23 cellular contexts compared by ENCODE assay signal in the genomic region with DNA sequence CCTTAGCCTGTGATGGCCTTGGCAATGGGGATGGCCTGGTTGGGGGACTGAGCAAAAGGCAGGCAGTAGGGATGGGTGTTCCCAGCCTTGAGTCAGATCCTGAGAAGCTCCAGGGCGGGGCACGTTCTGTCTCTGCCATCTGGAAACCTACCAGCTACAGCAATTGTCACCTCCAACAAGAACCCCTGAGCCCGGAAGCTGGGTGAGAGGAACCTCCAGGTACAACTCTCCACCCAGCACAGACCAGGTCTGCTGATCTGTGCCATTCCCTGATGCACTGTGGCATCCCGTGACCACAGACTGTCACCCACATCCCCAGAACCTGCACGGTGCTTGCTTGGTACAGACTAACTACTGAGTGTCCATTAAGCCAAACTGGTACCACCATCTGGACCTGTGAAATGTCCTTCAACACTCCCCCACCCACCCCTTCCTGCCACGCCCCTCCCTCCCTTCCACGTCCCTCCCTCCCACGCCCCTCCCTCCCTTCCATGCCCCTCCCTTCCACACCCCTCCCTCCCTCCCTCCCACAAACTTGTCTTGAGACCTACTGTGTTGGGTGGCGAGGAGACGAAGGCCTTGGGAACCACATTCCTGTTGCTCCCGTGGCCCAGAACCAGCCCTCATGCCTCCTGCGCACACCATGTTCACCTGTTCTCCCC. TPM values are rescaled to one million over a fixed set of nuclear protein-coding genes. Genes with fewer than 3 reads are reported as not detected.
DNase-seq lines count a peak whose midpoint lies in the region; ATAC-seq and TF ChIP-seq lines count a peak whose summit lies in the region.
"Had no signal": no experiment of that assay in that cellular context is flagged by ENCODE, and none has a peak within 500 bp of the region (broad histone marks: within the 10 kb centered on the region; RNA-seq: fewer than 3 reads in every experiment).

No MANE protein-coding gene starts in this region.

- WGBS in endodermal cell (ENCODE audit: insufficient coverage in 1 of 2, insufficient read length in 1 of 2), 2 experiments = 89 to 90% methylated on average over 9 of the region's 12 CpGs
- WGBS in neuronal stem cell (ENCODE audit: extremely low coverage in 2 of 2, insufficient read length in 2 of 2, insufficient replicate concordance in 1 of 2), 2 donors = no CpG with 5 or more reads among the region's 12 CpGs

- no peak overlapping the region for H3K18ac ChIP-seq in neuronal stem cell (ENCODE audit: low read length)

- H3K4me1 Mint-ChIP-seq in endodermal cell = peaks cover 5% of the 10 kb centered on the region
- H3K4me1 Mint-ChIP-seq: H9 had no signal

- H4K91ac ChIP-seq in neuronal stem cell (ENCODE audit: low read depth, low read length, poor library complexity) = no peak overlapping the region

- H3K9me3 ChIP-seq in endodermal cell (ENCODE audit: control insufficient read depth, low read length) (no peaks in the 10 kb centered on the region), neuronal stem cell (replicated peaks in 1 of 2; ENCODE audit: control insufficient read depth in 2 of 2, insufficient read depth in 1 of 2, low read depth in 1 of 2, low read length in 2 of 2) (peaks cover 0 to 2% of the 10 kb centered on the region in 2 donors)

- H3K4ac ChIP-seq in neuronal stem cell (ENCODE audit: low read length) = no peak overlapping the region

- H3K9me3 Mint-ChIP-seq in endodermal cell = no peaks in the 10 kb centered on the region
- H3K9me3 Mint-ChIP-seq: CD4-positive, alpha-beta memory T cell; H9; T-cell had no signal

- ATAC-seq in activated CD4-positive, CD25-positive, alpha-beta regulatory T cell treated with anti-CD3 and anti-CD28 coated beads, Interleukin-2, amount 50 U/mL, for 24 hours = no peak
- ATAC-seq in GM18502 (IDR thresholded peaks at IDR 0.05; ENCODE audit: poor library complexity, unreplicated experiment) = no peak
- ATAC-seq: T-cell had no signal

- H3K9ac ChIP-seq in endodermal cell (ENCODE audit: extremely low read depth, low read length, poor library complexity, severe bottlenecking) (no peak overlapping the region), neuronal stem cell (ENCODE audit: low read depth, low read length, poor library complexity) (peak overlapping the region; percentile 32)
- H3K9ac ChIP-seq: KMS-11 had no signal

- H3K23ac ChIP-seq in neuronal stem cell (ENCODE audit: low read depth, low read length, poor library complexity) = peak overlapping the region; percentile 80

- no peak overlapping the region for H3K4me3 Mint-ChIP-seq in endodermal cell
- H3K4me3 Mint-ChIP-seq: CD4-positive, alpha-beta memory T cell; H9; T-cell had no signal

- H3K27me3 Mint-ChIP-seq in endodermal cell (ENCODE audit: insufficient read depth) = no peaks in the 10 kb centered on the region
- H3K27me3 Mint-ChIP-seq: CD4-positive, alpha-beta memory T cell; T-cell had no signal

- no peak overlapping the region for H2BK12ac ChIP-seq in neuronal stem cell (ENCODE audit: low read length)

- no peak overlapping the region for H4K8ac ChIP-seq in neuronal stem cell (ENCODE audit: low read depth, low read length)

- H3K27ac ChIP-seq in endodermal cell (ENCODE audit: low read depth, low read length) = no peak overlapping the region
- H3K27ac ChIP-seq in neuronal stem cell (replicated peaks; ENCODE audit: low read length) = no peak overlapping the region
- H3K27ac ChIP-seq: hepatocyte, KMS-11 had no signal

- peak overlapping the region; percentile 68 for H2AK5ac ChIP-seq in neuronal stem cell (ENCODE audit: low read depth, low read length)

- no peak overlapping the region for H3K27ac Mint-ChIP-seq in endodermal cell
- H3K27ac Mint-ChIP-seq: T-cell had no signal

- H2AFZ ChIP-seq in neuronal stem cell (ENCODE audit: low read length) = no peak overlapping the region
- H2AFZ ChIP-seq: hepatocyte had no signal

- no peak for TF ChIP-seq CTCF in endodermal cell (conservative IDR thresholded peaks at IDR 0.05)

- no peaks in the 10 kb centered on the region for H3K36me3 Mint-ChIP-seq in endodermal cell (ENCODE audit: low read depth)
- H3K36me3 Mint-ChIP-seq: CD4-positive, alpha-beta memory T cell; T-cell had no signal

- H3K79me1 ChIP-seq in neuronal stem cell (ENCODE audit: low read depth, low read length) = no peaks in the 10 kb centered on the region

- H3K36me3 ChIP-seq in endodermal cell (ENCODE audit: control insufficient read depth, insufficient read depth, low read length) (no peaks in the 10 kb centered on the region), neuronal stem cell (replicated peaks in 1 of 2; ENCODE audit: control insufficient read depth in 2 of 2, insufficient read depth in 2 of 2, low read length in 2 of 2) (no peaks in the 10 kb centered on the region)

- H3K27me3 ChIP-seq in endodermal cell (ENCODE audit: control insufficient read depth, insufficient read depth, low read length, poor library complexity, severe bottlenecking) (no peaks in the 10 kb centered on the region), neuronal stem cell (ENCODE audit: control insufficient read depth in 3 of 3, insufficient read depth in 3 of 3, low read depth in 1 of 3, low read length in 3 of 3) (no peaks in the 10 kb centered on the region)
- H3K27me3 ChIP-seq: hepatocyte had no signal

- H2BK5ac ChIP-seq in neuronal stem cell (ENCODE audit: low read length) = peak overlapping the region; percentile 53

- H2BK120ac ChIP-seq in neuronal stem cell (ENCODE audit: low read depth, low read length) = no peak overlapping the region

- no peak overlapping the region for H3K14ac ChIP-seq in neuronal stem cell (ENCODE audit: low read length)

- DNase-seq in AG08395 (ENCODE audit: low spot score) = peak; percentile 43
- DNase-seq in Jurkat, Clone E6-1 (ENCODE audit: low read depth, low spot score) = peak; percentile 25
- DNase-seq in endodermal cell = peak; percentile 51
- DNase-seq in neuronal stem cell (ENCODE audit: low spot score) = no peak
- no peak for DNase-seq in NCI-H345 treated with DMSO at 0.1 percent for 48 hours (lab: John Stamatoyannopoulos, UW; ENCODE audit: unreplicated experiment)
- DNase-seq in KG1 (lab: John Stamatoyannopoulos, UW) = no peak
- DNase-seq: activated CD4-positive, alpha-beta T cell treated with anti-CD3 and anti-CD28 coated beads for 1 hour; activated T-cell treated with anti-CD3 and anti-CD28 coated beads, Interleukin-2, amount 50 U/mL, for 1 hour; CD4-positive, alpha-beta memory T cell; cortex of kidney; DMS 273 treated with DMSO at 0.1 percent for 48 hours; H9; MV-4-11; NCI-H1694; NCI-H748 treated with DMSO at 0.1 percent for 48 hours; occipital lobe; substantia nigra; T-cell had no signal

- no peak overlapping the region for H3K4me2 ChIP-seq in neuronal stem cell (ENCODE audit: insufficient read depth, low read length, poor library complexity, severe bottlenecking)
- H3K4me2 ChIP-seq: hepatocyte, KMS-11 had no signal

- H3K4me1 ChIP-seq in endodermal cell (ENCODE audit: control insufficient read depth, insufficient read depth, low read length) = no peaks in the 10 kb centered on the region
- H3K4me1 ChIP-seq in neuronal stem cell (ENCODE audit: control insufficient read depth in 2 of 2, insufficient read depth in 1 of 2, low read depth in 1 of 2, low read length in 2 of 2) = no peaks in the 10 kb centered on the region

- H2BK15ac ChIP-seq in neuronal stem cell (ENCODE audit: low read length) = no peak overlapping the region

- H3K4me3 ChIP-seq in Jurkat, Clone E6-1 (ENCODE audit: low read length) = no peak overlapping the region
- H3K4me3 ChIP-seq in endodermal cell (ENCODE audit: low read length) = no peak overlapping the region
- H3K4me3 ChIP-seq in neuronal stem cell (ENCODE audit: low read length in 2 of 2) = no peak overlapping the region
- H3K4me3 ChIP-seq: hepatocyte had no signal

RNA-seq across cellular contexts. Expression of gene MYO15B, which starts 16.6 kb away (rescaled TPM):
- polyA plus RNA-seq in Jurkat, Clone E6-1 (2012; ENCODE audit: insufficient read depth, insufficient read length) = 60.5 TPM
- total RNA-seq in endodermal cell = 100 to 1,000 TPM in 1 of 2 donors, 10 to 100 TPM in 1; 89.0 to 123 TPM
- 22.2 TPM for polyA plus RNA-seq in endodermal cell (2013, experiment 1 of 2)
- 14.5 TPM for polyA plus RNA-seq in endodermal cell (2013, experiment 2 of 2)
- 8.5 TPM for polyA plus RNA-seq in neuronal stem cell (2013, experiment 1 of 2)
- polyA plus RNA-seq in neuronal stem cell (2013, experiment 2 of 2) = 8.9 TPM

RNA-seq across cellular contexts. Expression of gene SMIM5, which starts 29.1 kb away (rescaled TPM):
- 1.5 TPM for polyA plus RNA-seq in Jurkat, Clone E6-1 (2012; ENCODE audit: insufficient read depth, insufficient read length)
- under 1 TPM in 1 of 2 donors, not detected in 1; 0.40 TPM for total RNA-seq in endodermal cell
- polyA plus RNA-seq in endodermal cell (2013, experiment 1 of 2) = not detected
- polyA plus RNA-seq in endodermal cell (2013, experiment 2 of 2) = not detected
- polyA plus RNA-seq in neuronal stem cell (2013, experiment 1 of 2) = not detected
- not detected for polyA plus RNA-seq in neuronal stem cell (2013, experiment 2 of 2)
- total RNA-seq: CD4-positive, alpha-beta memory T cell had no signal
- polyA plus RNA-seq: AG04450; CD4-positive, alpha-beta memory T cell had no signal

Comparison
In these comparisons a context has a peak if more than half of its experiments do, and no peak if none do; other contexts are left out.
1. DNase-seq: peak in AG08395 (single experiment), Jurkat, Clone E6-1 (single experiment) and endodermal cell (single experiment); none in neuronal stem cell (single experiment), NCI-H345 treated with DMSO at 0.1 percent for 48 hours (single experiment) and KG1 (single experiment).